ENCODE assay signal across 20 cellular contexts in the genomic region with DNA sequence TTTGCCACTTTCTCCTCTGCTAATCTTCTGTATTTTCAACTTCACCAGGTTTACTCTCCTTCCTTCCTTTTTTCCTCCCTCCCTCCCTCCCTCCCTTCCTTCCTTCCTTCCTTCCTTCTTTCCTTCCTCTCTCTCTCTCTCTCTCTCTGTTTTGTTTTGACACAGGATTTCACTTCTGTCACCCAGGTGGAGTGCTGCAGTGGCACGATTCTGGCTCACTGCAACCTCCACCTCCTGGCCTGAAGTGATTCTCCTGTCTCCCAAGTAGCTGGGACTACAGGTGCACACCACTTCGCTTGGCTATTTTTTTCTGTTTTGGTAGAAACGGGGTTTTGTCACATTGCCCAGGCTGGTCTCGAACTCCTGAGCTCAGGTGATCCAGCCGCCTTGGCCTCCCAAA.
DNase-seq lines count a peak whose midpoint lies in the region; ATAC-seq and TF ChIP-seq lines count a peak whose summit lies in the region.
"Had no signal": no experiment of that assay in that cellular context is flagged by ENCODE, and none has a peak within 500 bp of the region (broad histone marks: within the 10 kb centered on the region; RNA-seq: fewer than 3 reads in every experiment).

No MANE protein-coding gene starts in this region.

- H4K8ac ChIP-seq in mesenchymal stem cell (ENCODE audit: low read length) = no peak overlapping the region

- POLR2A ChIA-PET in activated CD8-positive, alpha-beta T cell treated with anti-CD3 and anti-CD28 coated beads, Interleukin-2, amount 10 ng/mL, durations not matched to agents 7 days and 5 days (lab: Charles Lee) = no interaction called here
- POLR2A ChIA-PET in activated CD8-positive, alpha-beta T cell treated with anti-CD3 and anti-CD28 coated beads for 36 hours (lab: Charles Lee) = no interaction called here
- POLR2A ChIA-PET in GM10248 (lab: Yijun Ruan, JAX) = no interaction called here

- peaks cover 9% of the 10 kb centered on the region for H3K9me3 Mint-ChIP-seq in activated CD8-positive, alpha-beta T cell treated with anti-CD3 and anti-CD28 coated beads, Interleukin-2, amount 10 ng/mL, durations not matched to agents 7 days and 5 days (ENCODE audit: insufficient read depth)
- peaks cover 5% of the 10 kb centered on the region for H3K9me3 Mint-ChIP-seq in activated CD8-positive, alpha-beta T cell treated with anti-CD3 and anti-CD28 coated beads for 36 hours
- peaks cover 6% of the 10 kb centered on the region for H3K9me3 Mint-ChIP-seq in activated T-helper 17 cell treated with anti-CD3 and anti-CD28 coated beads, Interleukin-2, amount 50 U/mL, for 72 hours
- H3K9me3 Mint-ChIP-seq: HFFc6 had no signal

- H3K27me3 ChIP-seq in heart left ventricle = no peaks in the 10 kb centered on the region
- no peaks in the 10 kb centered on the region for H3K27me3 ChIP-seq in mesenchymal stem cell (ENCODE audit: control insufficient read depth in 1 of 2, insufficient read depth in 1 of 2, low read length in 2 of 2)
- H3K27me3 ChIP-seq: BE2C had no signal

- H3K9ac ChIP-seq in mesenchymal stem cell (ENCODE audit: low read length) = no peak overlapping the region

- peaks cover 0 to 2% (median 0%) of the 10 kb centered on the region in 12 donors for H3K9me3 ChIP-seq in heart left ventricle
- no peaks in the 10 kb centered on the region for H3K9me3 ChIP-seq in mesenchymal stem cell (ENCODE audit: control insufficient read depth, low read length)
- H3K9me3 ChIP-seq: BE2C had no signal

- peak overlapping the region; percentile 69 for H3K27ac Mint-ChIP-seq in activated CD8-positive, alpha-beta T cell treated with anti-CD3 and anti-CD28 coated beads, Interleukin-2, amount 10 ng/mL, durations not matched to agents 7 days and 5 days
- no peak overlapping the region for H3K27ac Mint-ChIP-seq in activated CD8-positive, alpha-beta T cell treated with anti-CD3 and anti-CD28 coated beads for 36 hours
- H3K27ac Mint-ChIP-seq in activated T-helper 17 cell treated with anti-CD3 and anti-CD28 coated beads, Interleukin-2, amount 50 U/mL, for 72 hours = peak overlapping the region; percentile 67
- H3K27ac Mint-ChIP-seq: CD8-positive, alpha-beta memory T cell; HFFc6; IgD-negative memory B cell had no signal

- no peak for ATAC-seq in activated CD8-positive, alpha-beta T cell treated with anti-CD3 and anti-CD28 coated beads, Interleukin-2, amount 10 ng/mL, durations not matched to agents 7 days and 5 days
- ATAC-seq in activated CD8-positive, alpha-beta T cell treated with anti-CD3 and anti-CD28 coated beads for 36 hours = no peak
- ATAC-seq in Right ventricle myocardium superior (ENCODE audit: poor library complexity) = no peak
- ATAC-seq in heart left ventricle = no peak
- ATAC-seq in activated T-helper 17 cell treated with anti-CD3 and anti-CD28 coated beads, Interleukin-2, amount 50 U/mL, for 72 hours (replicated peaks) = no peak
- ATAC-seq: HCT116, HepG2 had no signal

- H3K27ac ChIP-seq in heart left ventricle (no peak overlapping the region), mesenchymal stem cell (ENCODE audit: low read length, poor library complexity, severe bottlenecking) (no peak overlapping the region)

- H3K4me1 ChIP-seq in heart left ventricle = no peaks in the 10 kb centered on the region
- no peaks in the 10 kb centered on the region for H3K4me1 ChIP-seq in mesenchymal stem cell (ENCODE audit: control insufficient read depth, insufficient read depth, low read depth, low read length)
- H3K4me1 ChIP-seq: BE2C had no signal

- H3K4me2 ChIP-seq in mesenchymal stem cell (ENCODE audit: low read length, poor library complexity, severe bottlenecking) = no peak overlapping the region

- CTCF ChIA-PET in activated CD8-positive, alpha-beta T cell treated with anti-CD3 and anti-CD28 coated beads, Interleukin-2, amount 10 ng/mL, durations not matched to agents 7 days and 5 days (lab: Charles Lee) = no interaction called here
- CTCF ChIA-PET in activated CD8-positive, alpha-beta T cell treated with anti-CD3 and anti-CD28 coated beads for 36 hours (lab: Charles Lee) = interaction anchor here (1.2 kb wide), 1 partner anchor 10 kb away, joined by 3 read pairs; no protein-coding TSS in a partner anchor
- CTCF ChIA-PET in GM10248 (lab: Yijun Ruan, JAX) = interaction anchor here (1.0 to 1.4 kb wide), 3 partner anchors 10 to 22 kb away, joined by 3 read pairs; no protein-coding TSS in a partner anchor

- intact Hi-C loops in activated CD8-positive, alpha-beta T cell treated with anti-CD3 and anti-CD28 coated beads for 36 hours (cut with micrococcal nuclease) = no loop called here
- intact Hi-C loops in Right ventricle myocardium superior (cut with DNase I) = no loop called here
- intact Hi-C loops in heart left ventricle (cut with DNase I) = no loop called here

- no peak for TF ChIP-seq CTCF in activated CD8-positive, alpha-beta T cell treated with anti-CD3 and anti-CD28 coated beads for 36 hours (IDR thresholded peaks at IDR 0.05)
- TF ChIP-seq CTCF in heart left ventricle (IDR thresholded peaks at IDR 0.05) (no peak), GM10248 (IDR thresholded peaks at IDR 0.05; ENCODE audit: control extremely low read depth, extremely low read depth, low read depth, missing control alignments) (no peak)

- no peak overlapping the region for H3K23ac ChIP-seq in mesenchymal stem cell (ENCODE audit: low read length in 2 of 2)

- H2BK5ac ChIP-seq in mesenchymal stem cell (ENCODE audit: low read depth, low read length, poor library complexity, severe bottlenecking) = no peak overlapping the region

- H2BK120ac ChIP-seq in mesenchymal stem cell (ENCODE audit: low read depth, low read length) = no peak overlapping the region

- no peak overlapping the region for H3K4ac ChIP-seq in mesenchymal stem cell (ENCODE audit: low read depth in 1 of 2, low read length in 2 of 2)

- no peak overlapping the region for H4K91ac ChIP-seq in mesenchymal stem cell (ENCODE audit: low read length)

- peaks cover 16% of the 10 kb centered on the region for H3K36me3 Mint-ChIP-seq in activated CD8-positive, alpha-beta T cell treated with anti-CD3 and anti-CD28 coated beads, Interleukin-2, amount 10 ng/mL, durations not matched to agents 7 days and 5 days (ENCODE audit: low read depth)
- H3K36me3 Mint-ChIP-seq in activated CD8-positive, alpha-beta T cell treated with anti-CD3 and anti-CD28 coated beads for 36 hours (ENCODE audit: low read depth) = peaks cover 2% of the 10 kb centered on the region
- H3K36me3 Mint-ChIP-seq in activated T-helper 17 cell treated with anti-CD3 and anti-CD28 coated beads, Interleukin-2, amount 50 U/mL, for 72 hours (ENCODE audit: low read depth) = no peaks in the 10 kb centered on the region
- H3K36me3 Mint-ChIP-seq: CD4-positive, CD25-positive, alpha-beta regulatory T cell had no signal

- H3K4me3 Mint-ChIP-seq in activated CD8-positive, alpha-beta T cell treated with anti-CD3 and anti-CD28 coated beads, Interleukin-2, amount 10 ng/mL, durations not matched to agents 7 days and 5 days = no peak overlapping the region
- H3K4me3 Mint-ChIP-seq in activated CD8-positive, alpha-beta T cell treated with anti-CD3 and anti-CD28 coated beads for 36 hours = no peak overlapping the region
- H3K4me3 Mint-ChIP-seq in activated T-helper 17 cell treated with anti-CD3 and anti-CD28 coated beads, Interleukin-2, amount 50 U/mL, for 72 hours = no peak overlapping the region
- H3K4me3 Mint-ChIP-seq: CD8-positive, alpha-beta memory T cell; HFFc6 had no signal

- no peak overlapping the region for H3K14ac ChIP-seq in mesenchymal stem cell (ENCODE audit: low read length in 2 of 2)

- no peak overlapping the region for H2AK5ac ChIP-seq in mesenchymal stem cell (ENCODE audit: low read length, severe bottlenecking)

- no peak overlapping the region for H2BK15ac ChIP-seq in mesenchymal stem cell (ENCODE audit: low read depth, poor library complexity, severe bottlenecking)

- no peak for DNase-seq in activated CD8-positive, alpha-beta T cell treated with anti-CD3 and anti-CD28 coated beads, Interleukin-2, amount 10 ng/mL, durations not matched to agents 7 days and 5 days
- DNase-seq in activated CD8-positive, alpha-beta T cell treated with anti-CD3 and anti-CD28 coated beads for 36 hours = no peak
- DNase-seq in Right ventricle myocardium superior = peak; percentile 20
- no peak for DNase-seq in heart left ventricle
- DNase-seq in mesenchymal stem cell = no peak
- no peak for DNase-seq in GM10248 (ENCODE audit: extremely low spot score)
- DNase-seq: BE2C; C1 segment of cervical spinal cord; CD4-positive, CD25-positive, alpha-beta regulatory T cell; CD8-positive, alpha-beta memory T cell; COR-L47; DMS 273 treated with DMSO at 0.1 percent for 48 hours; DMS53; GOT3; H7; HFFc6 had no signal

- TF ChIP-seq POLR2A in heart left ventricle (IDR thresholded peaks at IDR 0.05) = no peak

- H3K4me3 ChIP-seq in heart left ventricle (no peak overlapping the region), mesenchymal stem cell (ENCODE audit: insufficient read depth in 1 of 2, low read depth in 1 of 2, low read length in 2 of 2) (no peak overlapping the region)

- H3K36me3 ChIP-seq in heart left ventricle = no peaks in the 10 kb centered on the region
- no peaks in the 10 kb centered on the region for H3K36me3 ChIP-seq in mesenchymal stem cell (ENCODE audit: control insufficient read depth in 1 of 2, insufficient read depth in 2 of 2, low read depth in 1 of 2, low read length in 2 of 2)
- H3K36me3 ChIP-seq: BE2C had no signal

- peaks cover 20% of the 10 kb centered on the region for H3K4me1 Mint-ChIP-seq in activated CD8-positive, alpha-beta T cell treated with anti-CD3 and anti-CD28 coated beads, Interleukin-2, amount 10 ng/mL, durations not matched to agents 7 days and 5 days (ENCODE audit: low read depth)
- peaks cover 8% of the 10 kb centered on the region for H3K4me1 Mint-ChIP-seq in activated CD8-positive, alpha-beta T cell treated with anti-CD3 and anti-CD28 coated beads for 36 hours (ENCODE audit: low read depth)
- peaks cover 18% of the 10 kb centered on the region for H3K4me1 Mint-ChIP-seq in activated T-helper 17 cell treated with anti-CD3 and anti-CD28 coated beads, Interleukin-2, amount 50 U/mL, for 72 hours

- H2AFZ ChIP-seq in mesenchymal stem cell (ENCODE audit: low read depth, low read length) = no peak overlapping the region

- 89 to 95% (median 93%) methylated on average over 5 of the region's 5 CpGs for WGBS in heart left ventricle, 4 donors
- 88% methylated on average over 5 of the region's 5 CpGs for WGBS in mesenchymal stem cell

- no peak overlapping the region for H3K18ac ChIP-seq in mesenchymal stem cell (ENCODE audit: low read depth in 1 of 2, low read length in 2 of 2)

- H3K27me3 Mint-ChIP-seq in activated CD8-positive, alpha-beta T cell treated with anti-CD3 and anti-CD28 coated beads, Interleukin-2, amount 10 ng/mL, durations not matched to agents 7 days and 5 days (ENCODE audit: low read depth) = no peaks in the 10 kb centered on the region
- H3K27me3 Mint-ChIP-seq in activated CD8-positive, alpha-beta T cell treated with anti-CD3 and anti-CD28 coated beads for 36 hours = no peaks in the 10 kb centered on the region
- no peaks in the 10 kb centered on the region for H3K27me3 Mint-ChIP-seq in activated T-helper 17 cell treated with anti-CD3 and anti-CD28 coated beads, Interleukin-2, amount 50 U/mL, for 72 hours
- H3K27me3 Mint-ChIP-seq: CD4-positive, CD25-positive, alpha-beta regulatory T cell; IgD-negative memory B cell had no signal

- H2BK12ac ChIP-seq in mesenchymal stem cell (ENCODE audit: low read length in 2 of 2) = no peak overlapping the region

- no peaks in the 10 kb centered on the region for H3K79me1 ChIP-seq in mesenchymal stem cell (replicated peaks; ENCODE audit: low read length, poor library complexity, severe bottlenecking)
